28 cellular contexts compared by ENCODE assay signal in genomic region chr13:28984825-28985224, GRCh38.
"Had no signal": no experiment of that assay in that cellular context is flagged by ENCODE, and none has a peak within 500 bp of the region (broad histone marks: within the 10 kb centered on the region; RNA-seq: fewer than 3 reads in every experiment).

No MANE protein-coding gene starts in this region.

- H3K4me1 ChIP-seq: adrenal gland, SJSA1 had no signal

- H3K9ac ChIP-seq: SK-N-SH had no signal

- H3K36me3 ChIP-seq: adrenal gland, cardiac muscle cell, MG63, SJSA1 had no signal

- H3K4me3 ChIP-seq: adrenal gland, cardiac muscle cell, MG63, SJSA1 had no signal

- H3K27me3 ChIP-seq: adrenal gland, SJSA1 had no signal

- ATAC-seq: activated CD4-positive, alpha-beta T cell treated with anti-CD3 and anti-CD28 coated beads for 36 hours; activated CD4-positive, CD25-positive, alpha-beta regulatory T cell treated with anti-CD3 and anti-CD28 coated beads, Interleukin-2, amount 50 U/mL, for 24 hours; activated CD8-positive, alpha-beta T cell treated with anti-CD3 and anti-CD28 coated beads, Interleukin-2, amount 10 ng/mL, durations not matched to agents 7 days and 5 days; Panc1; WTC11 had no signal

- DNase-seq: activated CD4-positive, alpha-beta T cell treated with anti-CD3 and anti-CD28 coated beads for 36 hours; activated CD4-positive, alpha-beta T cell treated with anti-CD3 and anti-CD28 coated beads, Interleukin-2, amount 10 ng/mL, durations not matched to agents 7 days and 5 days; activated CD4-positive, alpha-beta T cell treated with anti-CD3 and anti-CD28 coated beads, Interleukin-2, amount 50 U/mL, for 48 hours; activated CD8-positive, alpha-beta T cell treated with anti-CD3 and anti-CD28 coated beads, Interleukin-2, amount 10 ng/mL, durations not matched to agents 7 days and 5 days; activated gamma-delta T cell; activated naive CD4-positive, alpha-beta T cell treated with Interleukin-2 at 50 U/mL for 16 hours; activated naive CD8-positive, alpha-beta T cell treated with anti-CD3 and anti-CD28 coated beads, Interleukin-2, amount 10 ng/mL, durations not matched to agents 7 days and 5 days; activated T-cell treated with anti-CD3 and anti-CD28 coated beads, Interleukin-2, amount 50 U/mL, for 24 hours; adrenal gland; anterior cingulate cortex; Kasumi-1; KG1; MG63; NCI-H1048; NCI-H1105 treated with DMSO at 0.1 percent for 48 hours; NCI-H1436; NCI-H1694; NCI-H1930; NCI-H2081 treated with DMSO at 0.1 percent for 48 hours; NCI-H345; NCI-H524 treated with DMSO at 0.1 percent for 48 hours; SHP77 treated with DMSO at 0.1 percent for 48 hours; SK-N-SH had no signal

- H3K9me3 ChIP-seq: adrenal gland, MG63, SJSA1, SK-N-SH had no signal
